1 cellular context compared by ENCODE assay signal in genomic region chr20:3117839-3118379, GRCh38.
TF ChIP-seq lines count a peak whose summit lies in the region.

No MANE protein-coding gene starts in this region.

TF ChIP-seq in GM12878, 131 proteins besides CTCF, POLR2A, EP300 and RAD21:
- TF ChIP-seq SMC3 (IDR thresholded peaks at IDR 0.05; ENCODE audit: borderline replicate concordance, low read length) (peak; percentile 44; the same call in 1 of the 2 replicates), ATF7 (IDR thresholded peaks at IDR 0.05; ENCODE audit: low read depth) (peak; percentile 93), CEBPB (IDR thresholded peaks at IDR 0.05; ENCODE audit: borderline replicate concordance in 1 of 2, low read depth in 2 of 2, low read length in 2 of 2) (peak in 1 of 2 experiments; percentile 51; a peak in 1 of 4 replicates)
